2 cellular contexts compared by ENCODE assay signal in the genomic region with DNA sequence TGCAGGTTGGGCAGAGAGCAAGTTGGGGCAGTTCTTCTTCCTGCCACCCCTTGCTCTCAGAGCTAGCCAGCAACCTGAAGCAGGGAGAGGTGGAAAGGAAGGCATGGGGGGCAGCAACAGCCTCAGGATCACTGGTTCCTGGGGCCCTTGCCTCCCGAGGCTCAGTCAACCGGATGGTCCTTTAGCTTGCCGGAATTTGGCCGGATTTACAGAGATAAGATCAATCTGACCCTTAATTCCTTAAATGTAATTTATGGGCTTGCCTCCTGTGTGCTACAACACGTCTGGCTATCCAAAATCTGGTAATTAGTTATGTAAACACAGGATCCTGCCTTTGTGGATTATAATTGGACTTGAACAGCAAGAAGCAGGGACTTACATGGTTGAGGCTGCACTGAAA.
TF ChIP-seq lines count a peak whose summit lies in the region.

No MANE protein-coding gene starts in this region.

TF ChIP-seq in HepG2, 621 proteins besides CTCF, POLR2A, EP300 and RAD21 (continues in another document):
- TF ChIP-seq, protein P1, sequence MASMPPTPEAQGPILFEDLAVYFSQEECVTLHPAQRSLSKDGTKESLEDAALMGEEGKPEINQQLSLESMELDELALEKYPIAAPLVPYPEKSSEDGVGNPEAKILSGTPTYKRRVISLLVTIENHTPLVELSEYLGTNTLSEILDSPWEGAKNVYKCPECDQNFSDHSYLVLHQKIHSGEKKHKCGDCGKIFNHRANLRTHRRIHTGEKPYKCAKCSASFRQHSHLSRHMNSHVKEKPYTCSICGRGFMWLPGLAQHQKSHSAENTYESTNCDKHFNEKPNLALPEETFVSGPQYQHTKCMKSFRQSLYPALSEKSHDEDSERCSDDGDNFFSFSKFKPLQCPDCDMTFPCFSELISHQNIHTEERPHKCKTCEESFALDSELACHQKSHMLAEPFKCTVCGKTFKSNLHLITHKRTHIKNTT (CRISPR knock-in tag; IDR thresholded peaks at IDR 0.05) = no peak
- TF ChIP-seq SOX13 (IDR thresholded peaks at IDR 0.05) (no peak), SOX13 (CRISPR knock-in tag; conservative IDR thresholded peaks at IDR 0.05 in 1 of 2, IDR thresholded peaks at IDR 0.05 in 1 of 2) (no peak), MAZ (IDR thresholded peaks at IDR 0.05; ENCODE audit: borderline replicate concordance, low read depth, low read length) (no peak), MAZ (CRISPR knock-in tag; IDR thresholded peaks at IDR 0.05; ENCODE audit: low read depth) (no peak), CHCHD3 (CRISPR knock-in tag; IDR thresholded peaks at IDR 0.05) (no peak), SCMH1 (CRISPR knock-in tag; IDR thresholded peaks at IDR 0.05; ENCODE audit: borderline replicate concordance) (no peak), ATF7-NPFF (CRISPR knock-in tag; IDR thresholded peaks at IDR 0.05; ENCODE audit: low read depth) (no peak), SOX6 (IDR thresholded peaks at IDR 0.05) (no peak), SOX6 (CRISPR knock-in tag; IDR thresholded peaks at IDR 0.05) (no peak), ZNF10 (CRISPR knock-in tag; IDR thresholded peaks at IDR 0.05; ENCODE audit: borderline replicate concordance, low read depth) (no peak), EEA1 (CRISPR knock-in tag; IDR thresholded peaks at IDR 0.05; ENCODE audit: borderline replicate concordance) (no peak), LCORL (IDR thresholded peaks at IDR 0.05) (no peak), LCORL (CRISPR knock-in tag; IDR thresholded peaks at IDR 0.05) (no peak), PLRG1 (conservative IDR thresholded peaks at IDR 0.05) (no peak)
- TF ChIP-seq, protein P2, sequence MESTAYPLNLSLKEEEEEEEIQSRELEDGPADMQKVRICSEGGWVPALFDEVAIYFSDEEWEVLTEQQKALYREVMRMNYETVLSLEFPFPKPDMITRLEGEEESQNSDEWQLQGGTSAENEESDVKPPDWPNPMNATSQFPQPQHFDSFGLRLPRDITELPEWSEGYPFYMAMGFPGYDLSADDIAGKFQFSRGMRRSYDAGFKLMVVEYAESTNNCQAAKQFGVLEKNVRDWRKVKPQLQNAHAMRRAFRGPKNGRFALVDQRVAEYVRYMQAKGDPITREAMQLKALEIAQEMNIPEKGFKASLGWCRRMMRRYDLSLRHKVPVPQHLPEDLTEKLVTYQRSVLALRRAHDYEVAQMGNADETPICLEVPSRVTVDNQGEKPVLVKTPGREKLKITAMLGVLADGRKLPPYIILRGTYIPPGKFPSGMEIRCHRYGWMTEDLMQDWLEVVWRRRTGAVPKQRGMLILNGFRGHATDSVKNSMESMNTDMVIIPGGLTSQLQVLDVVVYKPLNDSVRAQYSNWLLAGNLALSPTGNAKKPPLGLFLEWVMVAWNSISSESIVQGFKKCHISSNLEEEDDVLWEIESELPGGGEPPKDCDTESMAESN (CRISPR knock-in tag; conservative IDR thresholded peaks at IDR 0.05) = no peak
- TF ChIP-seq, protein P3, sequence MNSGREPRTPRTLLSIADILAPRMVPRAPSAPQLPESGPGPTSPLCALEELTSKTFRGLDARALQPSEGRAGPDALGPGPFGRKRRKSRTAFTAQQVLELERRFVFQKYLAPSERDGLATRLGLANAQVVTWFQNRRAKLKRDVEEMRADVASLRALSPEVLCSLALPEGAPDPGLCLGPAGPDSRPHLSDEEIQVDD (CRISPR knock-in tag; IDR thresholded peaks at IDR 0.05; ENCODE audit: borderline replicate concordance) = no peak
- TF ChIP-seq, protein P4, sequence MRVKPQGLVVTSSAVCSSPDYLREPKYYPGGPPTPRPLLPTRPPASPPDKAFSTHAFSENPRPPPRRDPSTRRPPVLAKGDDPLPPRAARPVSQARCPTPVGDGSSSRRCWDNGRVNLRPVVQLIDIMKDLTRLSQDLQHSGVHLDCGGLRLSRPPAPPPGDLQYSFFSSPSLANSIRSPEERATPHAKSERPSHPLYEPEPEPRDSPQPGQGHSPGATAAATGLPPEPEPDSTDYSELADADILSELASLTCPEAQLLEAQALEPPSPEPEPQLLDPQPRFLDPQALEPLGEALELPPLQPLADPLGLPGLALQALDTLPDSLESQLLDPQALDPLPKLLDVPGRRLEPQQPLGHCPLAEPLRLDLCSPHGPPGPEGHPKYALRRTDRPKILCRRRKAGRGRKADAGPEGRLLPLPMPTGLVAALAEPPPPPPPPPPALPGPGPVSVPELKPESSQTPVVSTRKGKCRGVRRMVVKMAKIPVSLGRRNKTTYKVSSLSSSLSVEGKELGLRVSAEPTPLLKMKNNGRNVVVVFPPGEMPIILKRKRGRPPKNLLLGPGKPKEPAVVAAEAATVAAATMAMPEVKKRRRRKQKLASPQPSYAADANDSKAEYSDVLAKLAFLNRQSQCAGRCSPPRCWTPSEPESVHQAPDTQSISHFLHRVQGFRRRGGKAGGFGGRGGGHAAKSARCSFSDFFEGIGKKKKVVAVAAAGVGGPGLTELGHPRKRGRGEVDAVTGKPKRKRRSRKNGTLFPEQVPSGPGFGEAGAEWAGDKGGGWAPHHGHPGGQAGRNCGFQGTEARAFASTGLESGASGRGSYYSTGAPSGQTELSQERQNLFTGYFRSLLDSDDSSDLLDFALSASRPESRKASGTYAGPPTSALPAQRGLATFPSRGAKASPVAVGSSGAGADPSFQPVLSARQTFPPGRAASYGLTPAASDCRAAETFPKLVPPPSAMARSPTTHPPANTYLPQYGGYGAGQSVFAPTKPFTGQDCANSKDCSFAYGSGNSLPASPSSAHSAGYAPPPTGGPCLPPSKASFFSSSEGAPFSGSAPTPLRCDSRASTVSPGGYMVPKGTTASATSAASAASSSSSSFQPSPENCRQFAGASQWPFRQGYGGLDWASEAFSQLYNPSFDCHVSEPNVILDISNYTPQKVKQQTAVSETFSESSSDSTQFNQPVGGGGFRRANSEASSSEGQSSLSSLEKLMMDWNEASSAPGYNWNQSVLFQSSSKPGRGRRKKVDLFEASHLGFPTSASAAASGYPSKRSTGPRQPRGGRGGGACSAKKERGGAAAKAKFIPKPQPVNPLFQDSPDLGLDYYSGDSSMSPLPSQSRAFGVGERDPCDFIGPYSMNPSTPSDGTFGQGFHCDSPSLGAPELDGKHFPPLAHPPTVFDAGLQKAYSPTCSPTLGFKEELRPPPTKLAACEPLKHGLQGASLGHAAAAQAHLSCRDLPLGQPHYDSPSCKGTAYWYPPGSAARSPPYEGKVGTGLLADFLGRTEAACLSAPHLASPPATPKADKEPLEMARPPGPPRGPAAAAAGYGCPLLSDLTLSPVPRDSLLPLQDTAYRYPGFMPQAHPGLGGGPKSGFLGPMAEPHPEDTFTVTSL (CRISPR knock-in tag; IDR thresholded peaks at IDR 0.05; ENCODE audit: borderline replicate concordance) = no peak
- TF ChIP-seq, protein P5, sequence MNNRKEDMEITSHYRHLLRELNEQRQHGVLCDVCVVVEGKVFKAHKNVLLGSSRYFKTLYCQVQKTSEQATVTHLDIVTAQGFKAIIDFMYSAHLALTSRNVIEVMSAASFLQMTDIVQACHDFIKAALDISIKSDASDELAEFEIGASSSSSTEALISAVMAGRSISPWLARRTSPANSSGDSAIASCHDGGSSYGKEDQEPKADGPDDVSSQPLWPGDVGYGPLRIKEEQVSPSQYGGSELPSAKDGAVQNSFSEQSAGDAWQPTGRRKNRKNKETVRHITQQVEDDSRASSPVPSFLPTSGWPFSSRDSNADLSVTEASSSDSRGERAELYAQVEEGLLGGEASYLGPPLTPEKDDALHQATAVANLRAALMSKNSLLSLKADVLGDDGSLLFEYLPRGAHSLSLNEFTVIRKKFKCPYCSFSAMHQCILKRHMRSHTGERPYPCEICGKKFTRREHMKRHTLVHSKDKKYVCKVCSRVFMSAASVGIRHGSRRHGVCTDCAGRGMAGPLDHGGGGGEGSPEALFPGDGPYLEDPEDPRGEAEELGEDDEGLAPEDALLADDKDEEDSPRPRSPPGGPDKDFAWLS (CRISPR knock-in tag; IDR thresholded peaks at IDR 0.05; ENCODE audit: borderline replicate concordance) = no peak

TF ChIP-seq in PFSK-1, 5 proteins besides CTCF, POLR2A, EP300 and RAD21:
- TF ChIP-seq POLR2AphosphoS5 (IDR thresholded peaks at IDR 0.05; ENCODE audit: low read depth, low read length) (0 out of 2 replicates have a peak, but pooled peaks have one; percentile 43), SIN3A (IDR thresholded peaks at IDR 0.05; ENCODE audit: borderline replicate concordance, insufficient read depth, low read length) (peak; percentile 73; the same call in 1 of the 2 replicates), TAF1 (IDR thresholded peaks at IDR 0.05; ENCODE audit: borderline replicate concordance, insufficient read depth, low read length) (peak; percentile 71; the same call in 1 of the 2 replicates), FOXP2 (optimal IDR thresholded peaks at IDR 0.05; ENCODE audit: borderline replicate concordance, extremely low read depth, extremely low read length, insufficient read depth) (no peak)
- TF ChIP-seq, protein P6, sequence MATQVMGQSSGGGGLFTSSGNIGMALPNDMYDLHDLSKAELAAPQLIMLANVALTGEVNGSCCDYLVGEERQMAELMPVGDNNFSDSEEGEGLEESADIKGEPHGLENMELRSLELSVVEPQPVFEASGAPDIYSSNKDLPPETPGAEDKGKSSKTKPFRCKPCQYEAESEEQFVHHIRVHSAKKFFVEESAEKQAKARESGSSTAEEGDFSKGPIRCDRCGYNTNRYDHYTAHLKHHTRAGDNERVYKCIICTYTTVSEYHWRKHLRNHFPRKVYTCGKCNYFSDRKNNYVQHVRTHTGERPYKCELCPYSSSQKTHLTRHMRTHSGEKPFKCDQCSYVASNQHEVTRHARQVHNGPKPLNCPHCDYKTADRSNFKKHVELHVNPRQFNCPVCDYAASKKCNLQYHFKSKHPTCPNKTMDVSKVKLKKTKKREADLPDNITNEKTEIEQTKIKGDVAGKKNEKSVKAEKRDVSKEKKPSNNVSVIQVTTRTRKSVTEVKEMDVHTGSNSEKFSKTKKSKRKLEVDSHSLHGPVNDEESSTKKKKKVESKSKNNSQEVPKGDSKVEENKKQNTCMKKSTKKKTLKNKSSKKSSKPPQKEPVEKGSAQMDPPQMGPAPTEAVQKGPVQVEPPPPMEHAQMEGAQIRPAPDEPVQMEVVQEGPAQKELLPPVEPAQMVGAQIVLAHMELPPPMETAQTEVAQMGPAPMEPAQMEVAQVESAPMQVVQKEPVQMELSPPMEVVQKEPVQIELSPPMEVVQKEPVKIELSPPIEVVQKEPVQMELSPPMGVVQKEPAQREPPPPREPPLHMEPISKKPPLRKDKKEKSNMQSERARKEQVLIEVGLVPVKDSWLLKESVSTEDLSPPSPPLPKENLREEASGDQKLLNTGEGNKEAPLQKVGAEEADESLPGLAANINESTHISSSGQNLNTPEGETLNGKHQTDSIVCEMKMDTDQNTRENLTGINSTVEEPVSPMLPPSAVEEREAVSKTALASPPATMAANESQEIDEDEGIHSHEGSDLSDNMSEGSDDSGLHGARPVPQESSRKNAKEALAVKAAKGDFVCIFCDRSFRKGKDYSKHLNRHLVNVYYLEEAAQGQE (IDR thresholded peaks at IDR 0.05; ENCODE audit: insufficient read depth in 1 of 2, low read depth in 2 of 2, low read length in 2 of 2) = peak in 1 of 2 experiments; percentile 81; a peak in 2 of 4 replicates
